ENCODE assay signal across 2 cellular contexts in the genomic region with DNA sequence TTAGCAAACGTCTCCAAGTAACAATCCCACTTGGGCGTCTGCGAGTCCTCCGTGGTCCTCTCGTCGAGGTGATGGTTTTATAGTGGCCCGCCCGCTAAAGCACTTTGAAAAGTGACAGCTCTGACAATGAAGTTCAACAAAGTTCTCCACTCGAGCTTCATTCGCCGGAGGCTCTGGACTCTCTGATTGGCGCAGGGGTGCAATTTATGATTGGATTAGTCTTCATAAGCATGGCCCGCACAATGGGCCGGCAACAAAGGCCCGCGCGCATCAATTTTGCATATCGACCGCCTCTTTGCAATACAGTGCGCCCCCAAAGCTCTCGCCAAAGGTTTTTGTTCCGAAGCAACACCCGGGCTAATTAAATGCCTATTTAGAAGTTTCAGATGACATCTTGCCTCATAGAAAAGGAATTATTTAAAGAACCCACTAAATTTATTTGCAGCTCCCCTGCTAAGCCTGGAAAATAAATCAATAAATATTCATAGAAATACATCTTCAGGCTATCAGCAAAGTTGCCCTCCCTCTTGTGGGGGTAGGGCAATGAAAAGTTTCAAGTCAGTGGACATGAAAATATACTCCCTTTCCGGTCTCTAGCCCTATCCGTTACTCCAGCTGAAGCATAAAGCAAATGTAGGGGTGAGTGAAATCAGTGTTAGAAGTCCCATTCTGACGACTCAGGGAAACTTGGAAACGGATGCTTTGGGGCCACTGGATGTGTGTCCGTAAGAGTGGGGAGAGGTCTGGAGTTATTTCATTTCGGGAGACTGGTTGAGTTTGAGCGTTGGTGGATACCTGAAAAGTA.
TF ChIP-seq lines count a peak whose summit lies in the region.

A gene with protein sequence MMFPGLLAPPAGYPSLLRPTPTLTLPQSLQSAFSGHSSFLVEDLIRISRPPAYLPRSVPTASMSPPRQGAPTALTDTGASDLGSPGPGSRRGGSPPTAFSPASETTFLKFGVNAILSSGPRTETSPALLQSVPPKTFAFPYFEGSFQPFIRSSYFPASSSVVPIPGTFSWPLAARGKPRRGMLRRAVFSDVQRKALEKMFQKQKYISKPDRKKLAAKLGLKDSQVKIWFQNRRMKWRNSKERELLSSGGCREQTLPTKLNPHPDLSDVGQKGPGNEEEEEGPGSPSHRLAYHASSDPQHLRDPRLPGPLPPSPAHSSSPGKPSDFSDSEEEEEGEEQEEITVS (minus strand): TSS at position 51 of the 805 bp plus-strand sequence. CDS start 151 bp downstream, outside the sequence.

TF ChIP-seq in SK-N-SH, 30 proteins besides CTCF, POLR2A, EP300 and RAD21 (continued from another document):
- TF ChIP-seq RCOR1 (IDR thresholded peaks at IDR 0.05; ENCODE audit: low read length) (no peak), EZH2phosphoT487 (IDR thresholded peaks at IDR 0.05; ENCODE audit: borderline replicate concordance, low read depth) (no peak), FOSL2 (IDR thresholded peaks at IDR 0.05; ENCODE audit: borderline replicate concordance, low read depth) (no peak)

TF ChIP-seq in SK-N-SH treated with all-trans-retinoic acid at 6 μM for 48 hours, 23 proteins besides CTCF, POLR2A, EP300 and RAD21 (continued from another document):
- TF ChIP-seq ZNF565 (CRISPR knock-in tag; conservative IDR thresholded peaks at IDR 0.05; ENCODE audit: low read depth) (no peak), BACH2 (CRISPR knock-in tag; IDR thresholded peaks at IDR 0.05; ENCODE audit: borderline replicate concordance) (no peak), ZFP3 (CRISPR knock-in tag; IDR thresholded peaks at IDR 0.05) (no peak), PPARA (CRISPR knock-in tag; IDR thresholded peaks at IDR 0.05; ENCODE audit: borderline replicate concordance) (no peak), ISL1 (CRISPR knock-in tag; IDR thresholded peaks at IDR 0.05) (no peak), SNAI2 (CRISPR knock-in tag; IDR thresholded peaks at IDR 0.05) (no peak), ZFP30 (CRISPR knock-in tag; IDR thresholded peaks at IDR 0.05) (no peak), CSDC2 (CRISPR knock-in tag; IDR thresholded peaks at IDR 0.05) (no peak), ARNTL (CRISPR knock-in tag; IDR thresholded peaks at IDR 0.05; ENCODE audit: borderline replicate concordance, low read depth) (no peak), RARB (CRISPR knock-in tag; IDR thresholded peaks at IDR 0.05) (no peak)
- TF ChIP-seq, protein P1, sequence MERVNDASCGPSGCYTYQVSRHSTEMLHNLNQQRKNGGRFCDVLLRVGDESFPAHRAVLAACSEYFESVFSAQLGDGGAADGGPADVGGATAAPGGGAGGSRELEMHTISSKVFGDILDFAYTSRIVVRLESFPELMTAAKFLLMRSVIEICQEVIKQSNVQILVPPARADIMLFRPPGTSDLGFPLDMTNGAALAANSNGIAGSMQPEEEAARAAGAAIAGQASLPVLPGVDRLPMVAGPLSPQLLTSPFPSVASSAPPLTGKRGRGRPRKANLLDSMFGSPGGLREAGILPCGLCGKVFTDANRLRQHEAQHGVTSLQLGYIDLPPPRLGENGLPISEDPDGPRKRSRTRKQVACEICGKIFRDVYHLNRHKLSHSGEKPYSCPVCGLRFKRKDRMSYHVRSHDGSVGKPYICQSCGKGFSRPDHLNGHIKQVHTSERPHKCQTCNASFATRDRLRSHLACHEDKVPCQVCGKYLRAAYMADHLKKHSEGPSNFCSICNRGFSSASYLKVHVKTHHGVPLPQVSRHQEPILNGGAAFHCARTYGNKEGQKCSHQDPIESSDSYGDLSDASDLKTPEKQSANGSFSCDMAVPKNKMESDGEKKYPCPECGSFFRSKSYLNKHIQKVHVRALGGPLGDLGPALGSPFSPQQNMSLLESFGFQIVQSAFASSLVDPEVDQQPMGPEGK (CRISPR knock-in tag; IDR thresholded peaks at IDR 0.05; ENCODE audit: borderline replicate concordance): no peak
